ENCODE assay signal across 35 cellular contexts in genomic region chr1:45395051-45395450, GRCh38. TPM values are rescaled to one million over a fixed set of nuclear protein-coding genes. Genes with fewer than 3 reads are reported as not detected.
DNase-seq lines count a peak whose midpoint lies in the region; ATAC-seq, FAIRE-seq and TF ChIP-seq lines count a peak whose summit lies in the region.
"Had no signal": no experiment of that assay in that cellular context is flagged by ENCODE, and none has a peak within 500 bp of the region (broad histone marks: within the 10 kb centered on the region; RNA-seq: fewer than 3 reads in every experiment).

No MANE protein-coding gene starts in this region.

- ATAC-seq in HepG2 (0 out of 3 replicates have a peak, but pooled peaks have one; percentile 25), right lobe of liver (no peak), foreskin keratinocyte (no peak), HG02840 (IDR thresholded peaks at IDR 0.05; ENCODE audit: low FRiP score, unreplicated experiment) (no peak)
- ATAC-seq: A549, GM23338, left lobe of liver had no signal

- H3K9ac ChIP-seq in HepG2 (ENCODE audit: insufficient read depth, low read depth, low read length), result no peak overlapping the region
- no peak overlapping the region for H3K9ac ChIP-seq in OCI-LY1 (ENCODE audit: low read length)
- H3K9ac ChIP-seq: neural progenitor cell, parathyroid adenoma had no signal

- no peaks in the 10 kb centered on the region for H4K20me1 ChIP-seq in HepG2 (ENCODE audit: insufficient read depth, low read length)
- H4K20me1 ChIP-seq in OCI-LY1 (ENCODE audit: insufficient read depth, low read length), result no peaks in the 10 kb centered on the region

- H3K4me1 ChIP-seq in HepG2 (ENCODE audit: insufficient read depth, low read length), result peaks cover 29% of the 10 kb centered on the region
- peaks cover 0 to 4% (median 2%) of the 10 kb centered on the region in 4 donors for H3K4me1 ChIP-seq in right lobe of liver
- H3K4me1 ChIP-seq in OCI-LY1 (ENCODE audit: insufficient read depth, low read length, severe bottlenecking), result peaks cover 19% of the 10 kb centered on the region
- peaks cover 10% of the 10 kb centered on the region for H3K4me1 ChIP-seq in foreskin keratinocyte
- H3K4me1 ChIP-seq: A549, neural progenitor cell, parathyroid adenoma, right atrium auricular region, SJCRH30, thyroid gland had no signal

- CTCF ChIA-PET in HepG2 (lab: Yijun Ruan, JAX; ENCODE audit: low intra/inter-chr PET ratio, low total read pairs), result no interaction called here

- no peak for FAIRE-seq in HepG2 (lab: Jason Lieb, UNC)
- FAIRE-seq: A549 had no signal

- POLR2A ChIA-PET in HepG2 (lab: Yijun Ruan, JAX), result no interaction called here

- no peak for TF ChIP-seq POLR2A in HepG2 (IDR thresholded peaks at IDR 0.05; ENCODE audit: insufficient read depth in 1 of 2, low read depth in 2 of 2, low read length in 2 of 2)
- no peak for TF ChIP-seq POLR2A in right lobe of liver (IDR thresholded peaks at IDR 0.05)

- intact Hi-C loops in HepG2 (cut with micrococcal nuclease; ENCODE audit: unreplicated experiment) (no loop called here), right lobe of liver (cut with DNase I) (no loop called here)

- H3K4me3 ChIP-seq in HepG2 (replicated peaks in 1 of 3; ENCODE audit: insufficient read depth in 1 of 3, low read depth in 2 of 3, low read length in 3 of 3), result no peak overlapping the region
- no peak overlapping the region for H3K4me3 ChIP-seq in right lobe of liver
- H3K4me3 ChIP-seq in OCI-LY1 (ENCODE audit: low read depth, low read length, poor library complexity, severe bottlenecking), result no peak overlapping the region
- H3K4me3 ChIP-seq: A549, cardiac muscle cell, GM23338, MG63, neural progenitor cell, right atrium auricular region, SJCRH30, smooth muscle cell, thyroid gland, vagina had no signal

- TF ChIP-seq CTCF in HepG2 (CRISPR knock-in tag; IDR thresholded peaks at IDR 0.05) (no peak), right lobe of liver (IDR thresholded peaks at IDR 0.05) (no peak), OCI-LY1 (IDR thresholded peaks at IDR 0.05; ENCODE audit: low read length) (no peak), foreskin keratinocyte (conservative IDR thresholded peaks at IDR 0.05) (no peak)

- no peaks in the 10 kb centered on the region for H3K36me3 ChIP-seq in HepG2 (replicated peaks in 1 of 2; ENCODE audit: control insufficient read depth in 1 of 2, insufficient read depth in 2 of 2, low read length in 2 of 2)
- H3K36me3 ChIP-seq in right lobe of liver, result no peaks in the 10 kb centered on the region
- H3K36me3 ChIP-seq in OCI-LY1 (ENCODE audit: insufficient read depth, low read length), result no peaks in the 10 kb centered on the region
- H3K36me3 ChIP-seq: cardiac muscle cell, MG63, neural progenitor cell, right atrium auricular region, SJCRH30, thyroid gland, vagina, WERI-Rb-1 had no signal

- H3K9me2 ChIP-seq in OCI-LY1 (ENCODE audit: low read depth, low read length), result no peaks in the 10 kb centered on the region

- in situ Hi-C loops in HepG2 (cut with HindIII; ENCODE audit: extremely low pct_ligation_motif_present, low pct_unique_long_range_greater_than_20kb), result no loop called here

- H2AFZ ChIP-seq in HepG2 (ENCODE audit: low read length) (no peak overlapping the region), OCI-LY1 (ENCODE audit: low read length) (no peak overlapping the region)
- H2AFZ ChIP-seq: GM23338, neural progenitor cell, parathyroid adenoma had no signal

- 64% methylated on average over 2 of the region's 2 CpGs for WGBS in HepG2 (ENCODE audit: low lambda C conversion rate)
- 81% methylated on average over 2 of the region's 2 CpGs for WGBS in right lobe of liver (ENCODE audit: insufficient coverage, low coverage, low lambda C conversion rate, missing lambda C conversion rate)

- no TSS peak for BruUV-seq in HepG2 (replicated peaks; lab: Mats Ljungman, UMichigan)

- TF ChIP-seq RAD21 in HepG2 (CRISPR knock-in tag; IDR thresholded peaks at IDR 0.05), result no peak

- no peak for DNase-seq in HepG2 (ENCODE audit: low spot score)
- no peak for DNase-seq in right lobe of liver
- DNase-seq in foreskin keratinocyte, result peak; percentile 20 to 55
- no peak for DNase-seq in activated CD8-positive, alpha-beta memory T cell treated with anti-CD3 and anti-CD28 coated beads, Interleukin-2, amount 50 U/mL, for 48 hours
- no peak for DNase-seq in stimulated activated CD4-positive, alpha-beta T cell treated with anti-CD3 and anti-CD28 coated beads, Interleukin-15, amount 100 ng/mL, for 24 hours
- no peak for DNase-seq in COLO829 (ENCODE audit: low spot score)
- DNase-seq: activated CD4-positive, alpha-beta T cell treated with anti-CD3 and anti-CD28 coated beads for 48 hours; activated effector memory CD4-positive, alpha-beta T cell treated with anti-CD3 and anti-CD28 coated beads, Interleukin-2, amount 50 U/mL, for 16 hours; activated naive CD8-positive, alpha-beta T cell treated with anti-CD3 and anti-CD28 coated beads, Interleukin-2, amount 10 ng/mL, durations not matched to agents 7 days and 5 days; AML-193; aorta; cortex of kidney; effector memory CD4-positive, alpha-beta T cell; HFFc6; KBM-7; mesenchymal stem cell; MG63; NCI-H1436 treated with DMSO at 0.1 percent for 48 hours; NCI-H2081 treated with DMSO at 0.1 percent for 48 hours; NCI-H226; SJCRH30; stimulated activated CD4-positive, alpha-beta T cell treated with anti-CD3 and anti-CD28 coated beads, Interleukin-2, amount 100 ng/mL, for 24 hours; thyroid gland; WERI-Rb-1 had no signal

- no peaks in the 10 kb centered on the region for H3F3A ChIP-seq in OCI-LY1 (ENCODE audit: insufficient read depth, low read length)

- no peaks in the 10 kb centered on the region for H3K9me3 ChIP-seq in HepG2 (ENCODE audit: low read length)
- no peaks in the 10 kb centered on the region for H3K9me3 ChIP-seq in right lobe of liver
- no peaks in the 10 kb centered on the region for H3K9me3 ChIP-seq in OCI-LY1 (ENCODE audit: low read length)
- H3K9me3 ChIP-seq: A549, MG63, right atrium auricular region, SJCRH30, thyroid gland, vagina had no signal

- no peaks in the 10 kb centered on the region for H3K27me3 ChIP-seq in HepG2 (ENCODE audit: control insufficient read depth in 1 of 2, insufficient read depth in 2 of 2, low read length in 2 of 2)
- H3K27me3 ChIP-seq in right lobe of liver, result no peaks in the 10 kb centered on the region
- no peaks in the 10 kb centered on the region for H3K27me3 ChIP-seq in OCI-LY1 (ENCODE audit: insufficient read depth, low read length)
- H3K27me3 ChIP-seq in foreskin keratinocyte, result no peaks in the 10 kb centered on the region
- H3K27me3 ChIP-seq: cardiac muscle cell, MG63, neural progenitor cell, right atrium auricular region, SJCRH30, thyroid gland, vagina had no signal

- H3K79me2 ChIP-seq in HepG2 (ENCODE audit: insufficient read depth, low read length) (no peaks in the 10 kb centered on the region), OCI-LY1 (ENCODE audit: insufficient read depth, low read length) (no peaks in the 10 kb centered on the region)
- H3K79me2 ChIP-seq: parathyroid adenoma had no signal

- TF ChIP-seq EP300 in HepG2 (IDR thresholded peaks at IDR 0.05; ENCODE audit: low read depth in 2 of 2, low read length in 2 of 2) (no peak), HepG2 (CRISPR knock-in tag; IDR thresholded peaks at IDR 0.05; ENCODE audit: borderline replicate concordance) (no peak)

- no peak overlapping the region for H3K27ac ChIP-seq in HepG2 (ENCODE audit: extremely low read length, insufficient read depth, low read length)
- H3K27ac ChIP-seq in right lobe of liver, result no peak overlapping the region
- H3K27ac ChIP-seq in OCI-LY1 (ENCODE audit: low read depth, low read length, poor library complexity, severe bottlenecking), result peak overlapping the region; percentile 1
- H3K27ac ChIP-seq in foreskin keratinocyte, result no peak overlapping the region
- H3K27ac ChIP-seq: A549, cardiac muscle cell, neural progenitor cell, parathyroid adenoma, right atrium auricular region, SJCRH30, thyroid gland, vagina, WERI-Rb-1 had no signal

- H3K4me2 ChIP-seq in HepG2 (ENCODE audit: low read depth, low read length) (no peak overlapping the region), OCI-LY1 (ENCODE audit: low read length) (no peak overlapping the region)
- H3K4me2 ChIP-seq: A549, GM23338, neural progenitor cell, smooth muscle cell had no signal

RNA-seq across cellular contexts. Expression of gene MUTYH, which starts 54.8 kb away (rescaled TPM):
- 12.7 and 17.1 TPM in 2 replicates for total RNA-seq in HepG2 (2016; rRNA removed; fragmentation: Illumina TruSeq; extraction: Trizol)
- total RNA-seq in HepG2 (2016; cell fraction: cytosol; rRNA removed; fragmentation: Illumina TruSeq; extraction: Trizol; ENCODE audit: low read depth), result 8.3 and 9.6 TPM in 2 replicates
- total RNA-seq in HepG2 (2016; cell fraction: insoluble cytoplasmic fraction; rRNA removed; fragmentation: Illumina TruSeq; extraction: Trizol), result 11.8 and 17.5 TPM in 2 replicates
- total RNA-seq in HepG2 (2016; cell fraction: membrane; rRNA removed; fragmentation: Illumina TruSeq; extraction: Trizol), result 13.2 and 14.1 TPM in 2 replicates
- 19.6 and 22.4 TPM in 2 replicates for total RNA-seq in HepG2 (2016; cell fraction: nucleus; rRNA removed; fragmentation: Illumina TruSeq; extraction: Trizol)
- polyA plus RNA-seq in HepG2 (2011; rRNA removed), result 16.3 and 19.4 TPM in 2 replicates
- polyA plus RNA-seq in HepG2 (2011; cell fraction: cytosol; rRNA removed), result 7.9 and 12.7 TPM in 2 replicates
- 82.7 and 96.2 TPM in 2 replicates for polyA plus RNA-seq in HepG2 (2011; cell fraction: nucleus; rRNA removed)
- 11.1 and 12.0 TPM in 2 replicates for polyA plus RNA-seq in HepG2 (2012)
- polyA plus RNA-seq in HepG2 (2016; cell fraction: cytosol; fragmentation: Illumina TruSeq; extraction: Trizol; ENCODE audit: low read depth), result 5.6 and 7.1 TPM in 2 replicates
- polyA plus RNA-seq in HepG2 (2016; cell fraction: insoluble cytoplasmic fraction; fragmentation: Illumina TruSeq; extraction: Trizol; ENCODE audit: low read depth), result 11.6 and 12.8 TPM in 2 replicates
- 8.5 and 9.5 TPM in 2 replicates for polyA plus RNA-seq in HepG2 (2016; cell fraction: membrane; fragmentation: Illumina TruSeq; extraction: Trizol; ENCODE audit: low read depth)
- polyA plus RNA-seq in HepG2 (2016; cell fraction: nucleus; fragmentation: Illumina TruSeq; extraction: Trizol; ENCODE audit: insufficient read depth, low read depth), result 58.3 and 64.2 TPM in 2 replicates
- 19.2 and 21.3 TPM in 2 replicates for polyA minus RNA-seq in HepG2 (2011; rRNA and poly(A)+ RNA removed; ENCODE audit: low replicate concordance)
- polyA minus RNA-seq in HepG2 (2011; cell fraction: cytosol; rRNA and poly(A)+ RNA removed), result 4.2 and 4.7 TPM in 2 replicates
- polyA minus RNA-seq in HepG2 (2011; cell fraction: nucleus; rRNA and poly(A)+ RNA removed), result 15.0 and 15.5 TPM in 2 replicates
- 10 to 100 TPM in 2 of 6 experiments, 1 to 10 TPM in 4; 7.2 to 11.9 (median 8.4) TPM for total RNA-seq in right lobe of liver
- total RNA-seq in foreskin keratinocyte, result 18.3 and 22.0 TPM in 2 replicates
- 19.7 and 21.4 TPM in 2 replicates for polyA plus RNA-seq in foreskin keratinocyte

RNA-seq across cellular contexts. Expression of gene TOE1, which starts 55.1 kb away (rescaled TPM):
- 17.4 and 19.0 TPM in 2 replicates for total RNA-seq in HepG2 (2016; rRNA removed; fragmentation: Illumina TruSeq; extraction: Trizol)
- 6.1 and 6.9 TPM in 2 replicates for total RNA-seq in HepG2 (2016; cell fraction: cytosol; rRNA removed; fragmentation: Illumina TruSeq; extraction: Trizol; ENCODE audit: low read depth)
- 17.0 and 19.2 TPM in 2 replicates for total RNA-seq in HepG2 (2016; cell fraction: insoluble cytoplasmic fraction; rRNA removed; fragmentation: Illumina TruSeq; extraction: Trizol)
- total RNA-seq in HepG2 (2016; cell fraction: membrane; rRNA removed; fragmentation: Illumina TruSeq; extraction: Trizol), result 9.4 and 11.7 TPM in 2 replicates
- 18.1 and 21.7 TPM in 2 replicates for total RNA-seq in HepG2 (2016; cell fraction: nucleus; rRNA removed; fragmentation: Illumina TruSeq; extraction: Trizol)
- 12.1 and 14.1 TPM in 2 replicates for polyA plus RNA-seq in HepG2 (2011; rRNA removed)
- 13.3 and 16.7 TPM in 2 replicates for polyA plus RNA-seq in HepG2 (2011; cell fraction: cytosol; rRNA removed)
- 24.4 and 29.6 TPM in 2 replicates for polyA plus RNA-seq in HepG2 (2011; cell fraction: nucleus; rRNA removed)
- polyA plus RNA-seq in HepG2 (2012), result 5.6 and 7.9 TPM in 2 replicates
- 4.9 and 6.0 TPM in 2 replicates for polyA plus RNA-seq in HepG2 (2016; cell fraction: cytosol; fragmentation: Illumina TruSeq; extraction: Trizol; ENCODE audit: low read depth)
- 17.2 and 18.2 TPM in 2 replicates for polyA plus RNA-seq in HepG2 (2016; cell fraction: insoluble cytoplasmic fraction; fragmentation: Illumina TruSeq; extraction: Trizol; ENCODE audit: low read depth)
- 7.3 and 8.1 TPM in 2 replicates for polyA plus RNA-seq in HepG2 (2016; cell fraction: membrane; fragmentation: Illumina TruSeq; extraction: Trizol; ENCODE audit: low read depth)
- 21.5 and 25.2 TPM in 2 replicates for polyA plus RNA-seq in HepG2 (2016; cell fraction: nucleus; fragmentation: Illumina TruSeq; extraction: Trizol; ENCODE audit: insufficient read depth, low read depth)
- polyA minus RNA-seq in HepG2 (2011; rRNA and poly(A)+ RNA removed; ENCODE audit: low replicate concordance), result 26.7 and 78.7 TPM in 2 replicates
- polyA minus RNA-seq in HepG2 (2011; cell fraction: cytosol; rRNA and poly(A)+ RNA removed), result 6.8 and 11.4 TPM in 2 replicates
- polyA minus RNA-seq in HepG2 (2011; cell fraction: nucleus; rRNA and poly(A)+ RNA removed), result 35.4 and 43.5 TPM in 2 replicates
- 1 to 10 TPM; 3.2 to 7.7 (median 4.4) TPM for total RNA-seq in right lobe of liver
- total RNA-seq in foreskin keratinocyte, result 13.3 and 14.4 TPM in 2 replicates
- 12.3 and 13.3 TPM in 2 replicates for polyA plus RNA-seq in foreskin keratinocyte

Comparison
In these comparisons a context has a peak if more than half of its experiments do, and no peak if none do; other contexts are left out.
1. DNase-seq: peak in foreskin keratinocyte (2 of 2); none in HepG2 (single experiment), right lobe of liver (0 of 3), activated CD8-positive, alpha-beta memory T cell treated with anti-CD3 and anti-CD28 coated beads, Interleukin-2, amount 50 U/mL, for 48 hours (single experiment), stimulated activated CD4-positive, alpha-beta T cell treated with anti-CD3 and anti-CD28 coated beads, Interleukin-15, amount 100 ng/mL, for 24 hours (single experiment) and COLO829 (single experiment).